ENCODE assay signal across 17 cellular contexts in genomic region chr13:113916330-113916815, GRCh38. TPM values are rescaled to one million over a fixed set of nuclear protein-coding genes. Genes with fewer than 3 reads are reported as not detected.
A peak's percentile ranks its signal among the peaks of the same experiment; 100 is the strongest.
DNase-seq lines count a peak whose midpoint lies in the region; ATAC-seq, FAIRE-seq and TF ChIP-seq lines count a peak whose summit lies in the region.
"Had no signal": no experiment of that assay in that cellular context is flagged by ENCODE, and none has a peak within 500 bp of the region (broad histone marks: within the 10 kb centered on the region; RNA-seq: fewer than 3 reads in every experiment).

No MANE protein-coding gene starts in this region.

- no peak for ATAC-seq in HG03442 (IDR thresholded peaks at IDR 0.05; ENCODE audit: unreplicated experiment)

- H2BK15ac ChIP-seq in mesenchymal stem cell (ENCODE audit: low read depth, poor library complexity, severe bottlenecking) = no peak overlapping the region

- no peak for TF ChIP-seq CTCF in bronchial epithelial cell (IDR thresholded peaks at IDR 0.05; ENCODE audit: insufficient read depth, low read length, severe bottlenecking)
- TF ChIP-seq CTCF in spleen (IDR thresholded peaks at IDR 0.05 in 8 of 11, conservative IDR thresholded peaks at IDR 0.05 in 3 of 11) = no peak

- peak overlapping the region in 1 of 2 experiments; percentile 42 for H3K18ac ChIP-seq in mesenchymal stem cell (ENCODE audit: low read depth in 1 of 2, low read length in 2 of 2)

- H3K4me3 ChIP-seq in bronchial epithelial cell (ENCODE audit: low read depth, low read length) (no peak overlapping the region), mesenchymal stem cell (ENCODE audit: insufficient read depth in 1 of 2, low read depth in 1 of 2, low read length in 2 of 2) (peak overlapping the region in 1 of 2 experiments; percentile 16), spleen (no peak overlapping the region)
- H3K4me3 ChIP-seq: Peyer's patch had no signal

- no peak overlapping the region for H2BK12ac ChIP-seq in mesenchymal stem cell (ENCODE audit: low read length in 2 of 2)

- H2BK120ac ChIP-seq in mesenchymal stem cell (ENCODE audit: low read depth, low read length) = no peak overlapping the region

- no peak overlapping the region for H4K8ac ChIP-seq in mesenchymal stem cell (ENCODE audit: low read length)

- no peak overlapping the region for H3K4ac ChIP-seq in mesenchymal stem cell (ENCODE audit: low read depth in 1 of 2, low read length in 2 of 2)

- TF ChIP-seq POLR2A in spleen (IDR thresholded peaks at IDR 0.05) = no peak

- H3K9me3 ChIP-seq in mesenchymal stem cell (ENCODE audit: control insufficient read depth, low read length) (peaks cover 31% of the 10 kb centered on the region), spleen (peaks cover 0 to 19% (median 3%) of the 10 kb centered on the region in 8 donors)
- H3K9me3 ChIP-seq: Peyer's patch had no signal

- WGBS in mesenchymal stem cell = 94% methylated on average over 2 of the region's 2 CpGs
- WGBS in spleen, 5 donors = 52 to 83% (median 74%) methylated on average over 2 of the region's 2 CpGs

- intact Hi-C loops in spleen (cut with DNase I; ENCODE audit: low total_unique reads) = no loop called here

- H3K27ac ChIP-seq in mesenchymal stem cell (ENCODE audit: low read length, poor library complexity, severe bottlenecking) (no peak overlapping the region), spleen (no peak overlapping the region)
- H3K27ac ChIP-seq: Peyer's patch had no signal

- H3K79me1 ChIP-seq in mesenchymal stem cell (replicated peaks; ENCODE audit: low read length, poor library complexity, severe bottlenecking) = no peaks in the 10 kb centered on the region

- H3K9ac ChIP-seq in mesenchymal stem cell (ENCODE audit: low read length) = no peak overlapping the region

- DNase-seq in EH (ENCODE audit: low read depth) (peak; percentile 47), HTR-8/SVneo (ENCODE audit: insufficient read length, low spot score) (no peak), bronchial epithelial cell (ENCODE audit: low read depth) (peak; percentile 70), mesenchymal stem cell (peak; percentile 77), AG08395 (ENCODE audit: low spot score) (no peak), spleen (no peak)
- DNase-seq: activated CD4-positive, alpha-beta T cell treated with anti-CD3 and anti-CD28 coated beads, Interleukin-2, amount 50 U/mL, for 48 hours; CD4-positive, alpha-beta memory T cell; cerebellar nuclear complex; NCI-H1436 treated with DMSO at 0.1 percent for 48 hours; NCI-H524; right cardiac atrium had no signal

- peak overlapping the region in 1 of 2 experiments; percentile 74 for H3K23ac ChIP-seq in mesenchymal stem cell (ENCODE audit: low read length in 2 of 2)

- peaks cover 11% of the 10 kb centered on the region for H3K4me1 ChIP-seq in mesenchymal stem cell (ENCODE audit: control insufficient read depth, insufficient read depth, low read depth, low read length)
- H3K4me1 ChIP-seq in spleen = no peaks in the 10 kb centered on the region
- H3K4me1 ChIP-seq: Peyer's patch had no signal

- FAIRE-seq in HTR-8/SVneo (lab: Jason Lieb, UNC) (peak; percentile 80), bronchial epithelial cell (lab: Jason Lieb, UNC) (peak; percentile 77)
- FAIRE-seq: G401.6, GM18507 had no signal

- no peak overlapping the region for H2BK5ac ChIP-seq in mesenchymal stem cell (ENCODE audit: low read depth, low read length, poor library complexity, severe bottlenecking)

- H3K14ac ChIP-seq in mesenchymal stem cell (ENCODE audit: low read length in 2 of 2) = no peak overlapping the region

- H2AK5ac ChIP-seq in mesenchymal stem cell (ENCODE audit: low read length, severe bottlenecking) = no peak overlapping the region

- no peak overlapping the region for H2AFZ ChIP-seq in mesenchymal stem cell (ENCODE audit: low read depth, low read length)

- H3K36me3 ChIP-seq in bronchial epithelial cell (ENCODE audit: control insufficient read depth, insufficient read depth, low read length) (no peaks in the 10 kb centered on the region), mesenchymal stem cell (ENCODE audit: control insufficient read depth in 1 of 2, insufficient read depth in 2 of 2, low read depth in 1 of 2, low read length in 2 of 2) (peaks cover 0 to 8% of the 10 kb centered on the region in 2 experiments), spleen (no peaks in the 10 kb centered on the region)
- H3K36me3 ChIP-seq: Peyer's patch had no signal

- no peak overlapping the region for H4K91ac ChIP-seq in mesenchymal stem cell (ENCODE audit: low read length)

- H3K4me2 ChIP-seq in mesenchymal stem cell (ENCODE audit: low read length, poor library complexity, severe bottlenecking) = no peak overlapping the region

- H3K27me3 ChIP-seq in bronchial epithelial cell (ENCODE audit: control insufficient read depth, insufficient read depth, low read length) (no peaks in the 10 kb centered on the region), mesenchymal stem cell (ENCODE audit: control insufficient read depth in 1 of 2, insufficient read depth in 1 of 2, low read length in 2 of 2) (peaks cover 0 to 4% of the 10 kb centered on the region in 2 experiments), spleen (replicated peaks in 1 of 7) (peaks cover 0 to 41% (median 3%) of the 10 kb centered on the region in 7 donors)

RNA-seq across cellular contexts. Expression of gene GAS6, which starts 52.5 kb away (rescaled TPM):
- total RNA-seq in bronchial epithelial cell (41.3 and 70.0 TPM in 2 replicates), spleen (10 to 100 TPM; 22.0 to 54.5 (median 39.3) TPM)
- 126 TPM for polyA plus RNA-seq in mesenchymal stem cell (2013, experiment 1 of 2)
- 127 TPM for polyA plus RNA-seq in mesenchymal stem cell (2013, experiment 2 of 2)
- polyA plus RNA-seq in spleen = 10 to 100 TPM; 16.7 to 33.5 (median 18.4) TPM

RNA-seq across cellular contexts. Expression of gene C13orf46, which starts 57.5 kb away (rescaled TPM):
- total RNA-seq in bronchial epithelial cell = not detected in 2 replicates
- polyA plus RNA-seq in mesenchymal stem cell (2013, experiment 1 of 2) = 0.43 TPM
- 0.45 TPM for polyA plus RNA-seq in mesenchymal stem cell (2013, experiment 2 of 2)
- 1 to 10 TPM in 5 of 7 donors, under 1 TPM in 2; 0.83 to 4.2 (median 2.6) TPM for total RNA-seq in spleen
- polyA plus RNA-seq in spleen = under 1 TPM; 0.09 to 0.70 (median 0.13) TPM
- total RNA-seq: myocyte had no signal

Comparison
In these comparisons a context has a peak if more than half of its experiments do, and no peak if none do; other contexts are left out.
1. DNase-seq: peak in EH (single experiment), bronchial epithelial cell (single experiment) and mesenchymal stem cell (single experiment); none in HTR-8/SVneo (single experiment), AG08395 (single experiment) and spleen (single experiment).